ENCODE assay signal across 24 cellular contexts in the genomic region with DNA sequence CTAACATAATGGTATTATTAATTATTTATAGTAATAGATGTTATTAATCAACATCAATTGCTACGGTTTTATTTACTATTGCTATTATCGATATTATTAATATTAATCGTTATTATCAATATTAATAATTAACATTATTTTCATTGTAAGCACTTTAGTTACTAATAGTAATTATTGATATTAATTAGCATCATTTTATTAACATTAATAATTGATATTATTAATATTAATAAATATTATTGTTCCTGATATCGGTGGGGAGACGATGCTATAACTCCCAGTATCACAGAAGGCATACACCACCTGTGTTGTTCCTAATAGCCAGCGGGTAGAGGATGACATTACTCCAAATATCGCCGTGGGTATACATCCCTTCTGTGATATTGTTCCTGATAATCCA.
"Had no signal": no experiment of that assay in that cellular context is flagged by ENCODE, and none has a peak within 500 bp of the region (broad histone marks: within the 10 kb centered on the region; RNA-seq: fewer than 3 reads in every experiment).

No MANE protein-coding gene starts in this region.

- ATAC-seq: effector memory CD8-positive, alpha-beta T cell; foreskin keratinocyte; gastrocnemius medialis; heart right ventricle; left cardiac atrium; left lung; left ventricle myocardium superior; lower lobe of right lung; mucosa of descending colon had no signal

- H3K27me3 ChIP-seq: colonic mucosa, esophagus muscularis mucosa, foreskin keratinocyte, gastrocnemius medialis, left lung had no signal

- H3K27ac Mint-ChIP-seq: dendritic cell treated with granulocyte-macrophage colony-stimulating factor and Interleukin-4, amounts not matched to agents 40 ng/mL and 50 ng/mL, for 4 days; effector memory CD8-positive, alpha-beta T cell; endodermal cell; mesothelial cell of epicardium; naive B cell had no signal

- H3K4me1 Mint-ChIP-seq: endodermal cell, naive B cell had no signal

- H3K9me3 ChIP-seq: colonic mucosa, esophagus muscularis mucosa, gastrocnemius medialis, heart right ventricle, left lung, lower lobe of right lung, mucosa of descending colon had no signal

- H3K4me3 Mint-ChIP-seq: dendritic cell treated with granulocyte-macrophage colony-stimulating factor and Interleukin-4, amounts not matched to agents 40 ng/mL and 50 ng/mL, for 4 days; effector memory CD8-positive, alpha-beta T cell; endodermal cell; mesothelial cell of epicardium; naive B cell had no signal

- H3K36me3 ChIP-seq: colonic mucosa, esophagus muscularis mucosa, gastrocnemius medialis, heart right ventricle, left lung, lower lobe of right lung had no signal

- FAIRE-seq: endothelial cell of umbilical vein, islet of Langerhans, keratinocyte had no signal

- H3K27me3 Mint-ChIP-seq: dendritic cell treated with granulocyte-macrophage colony-stimulating factor and Interleukin-4, amounts not matched to agents 40 ng/mL and 50 ng/mL, for 4 days had no signal

- H3K4me3 ChIP-seq: colonic mucosa, esophagus muscularis mucosa, gastrocnemius medialis, heart right ventricle, left lung, lower lobe of right lung, mucosa of descending colon had no signal

- DNase-seq: colonic mucosa; cortex of kidney; effector CD8-positive, alpha-beta T cell; effector memory CD8-positive, alpha-beta T cell; endodermal cell; foreskin keratinocyte; gastrocnemius medialis; glutamatergic neuron; head of caudate nucleus; heart right ventricle; hippocampal formation; left cardiac atrium; left lung; left ventricle myocardium superior; lower lobe of right lung; mesenchymal stem cell; mucosa of descending colon; naive B cell had no signal

- H3K27ac ChIP-seq: colonic mucosa, esophagus muscularis mucosa, foreskin keratinocyte, gastrocnemius medialis, heart right ventricle, left lung, lower lobe of right lung had no signal

- H3K36me3 Mint-ChIP-seq: naive B cell had no signal

- H3K9me3 Mint-ChIP-seq: dendritic cell treated with granulocyte-macrophage colony-stimulating factor and Interleukin-4, amounts not matched to agents 40 ng/mL and 50 ng/mL, for 4 days; effector memory CD8-positive, alpha-beta T cell had no signal

- H3K4me1 ChIP-seq: colonic mucosa, foreskin keratinocyte, gastrocnemius medialis, heart right ventricle, left lung, lower lobe of right lung had no signal
